ENCODE assay signal across 1 cellular context in genomic region chr6:12474167-12475140, GRCh38.
TF ChIP-seq lines count a peak whose summit lies in the region.

No MANE protein-coding gene starts in this region.

TF ChIP-seq in GM12878, 131 proteins besides CTCF, POLR2A, EP300 and RAD21 (continued from another document):
- no peak for TF ChIP-seq IRF3 (IDR thresholded peaks at IDR 0.05)
- peak; percentile 45; the same call in 1 of the 2 replicates for TF ChIP-seq NFIC (IDR thresholded peaks at IDR 0.05; ENCODE audit: low read depth, low read length)
- no peak for TF ChIP-seq FOXM1 (IDR thresholded peaks at IDR 0.05; ENCODE audit: low read depth, low read length)
- TF ChIP-seq WRNIP1 (IDR thresholded peaks at IDR 0.05; ENCODE audit: borderline replicate concordance, low read depth, low read length) = no peak
- TF ChIP-seq ZNF24 (IDR thresholded peaks at IDR 0.05) = peak; percentile 62
- TF ChIP-seq BMI1 (IDR thresholded peaks at IDR 0.05; ENCODE audit: borderline replicate concordance) = no peak
- TF ChIP-seq ELK1 (IDR thresholded peaks at IDR 0.05; ENCODE audit: low read depth, low read length) = no peak
